Comparison of ENCODE assay signal across 21 cellular contexts in genomic region chr2:48048725-48049124, GRCh38.
"Had no signal": no experiment of that assay in that cellular context is flagged by ENCODE, and none has a peak within 500 bp of the region (broad histone marks: within the 10 kb centered on the region; RNA-seq: fewer than 3 reads in every experiment).

No MANE protein-coding gene starts in this region.

- H3K4me1 ChIP-seq: left ventricle myocardium inferior, sigmoid colon, tibial artery, uterus had no signal

- H3K27me3 Mint-ChIP-seq: brain had no signal

- H3K27me3 ChIP-seq: sigmoid colon, tibial artery, uterus had no signal

- H3K36me3 ChIP-seq: left ventricle myocardium inferior, sigmoid colon, tibial artery, uterus, WERI-Rb-1 had no signal

- H3K9me3 Mint-ChIP-seq: activated T-helper 2 cell treated with anti-CD3 and anti-CD28 coated beads, Interferon-gamma antibody, Interleukin-2, Interleukin-4, amounts not matched to agents 10 μg/mL and 5 μg/mL and 100 μg/mL, durations not matched to agents 14 hours and 24 hours and 36 hours had no signal

- H3K36me3 Mint-ChIP-seq: brain; naive thymus-derived CD4-positive, alpha-beta T cell had no signal

- H3K4me3 Mint-ChIP-seq: activated CD8-positive, alpha-beta T cell treated with anti-CD3 and anti-CD28 coated beads, Interleukin-2, amount 10 ng/mL, durations not matched to agents 7 days and 5 days; activated naive CD4-positive, alpha-beta T cell treated with anti-CD3 and anti-CD28 coated beads for 36 hours; activated T-cell treated with anti-CD3 and anti-CD28 coated beads, Interleukin-2, amount 50 U/mL, for 24 hours; naive thymus-derived CD4-positive, alpha-beta T cell had no signal

- H3K4me3 ChIP-seq: left ventricle myocardium inferior, sigmoid colon, tibial artery, uterus had no signal

- H3K27ac Mint-ChIP-seq: activated CD8-positive, alpha-beta T cell treated with anti-CD3 and anti-CD28 coated beads, Interleukin-2, amount 10 ng/mL, durations not matched to agents 7 days and 5 days; activated naive CD4-positive, alpha-beta T cell treated with anti-CD3 and anti-CD28 coated beads for 36 hours; activated T-cell treated with anti-CD3 and anti-CD28 coated beads, Interleukin-2, amount 50 U/mL, for 24 hours; activated T-helper 2 cell treated with anti-CD3 and anti-CD28 coated beads, Interferon-gamma antibody, Interleukin-2, Interleukin-4, amounts not matched to agents 10 μg/mL and 5 μg/mL and 100 μg/mL, durations not matched to agents 14 hours and 24 hours and 36 hours; naive thymus-derived CD4-positive, alpha-beta T cell had no signal

- H3K27ac ChIP-seq: left ventricle myocardium inferior, sigmoid colon, tibial artery, uterus, WERI-Rb-1 had no signal

- H3K9me3 ChIP-seq: left ventricle myocardium inferior, sigmoid colon, tibial artery, uterus had no signal

- H3K4me1 Mint-ChIP-seq: naive thymus-derived CD4-positive, alpha-beta T cell had no signal

- ATAC-seq: activated CD8-positive, alpha-beta T cell treated with anti-CD3 and anti-CD28 coated beads, Interleukin-2, amount 10 ng/mL, durations not matched to agents 7 days and 5 days; naive thymus-derived CD4-positive, alpha-beta T cell had no signal

- DNase-seq: activated CD4-positive, alpha-beta T cell treated with anti-CD3 and anti-CD28 coated beads for 4 hours; activated CD8-positive, alpha-beta T cell treated with anti-CD3 and anti-CD28 coated beads, Interleukin-2, amount 10 ng/mL, durations not matched to agents 7 days and 5 days; activated naive CD4-positive, alpha-beta T cell treated with anti-CD3 and anti-CD28 coated beads for 36 hours; activated T-cell treated with anti-CD3 and anti-CD28 coated beads, Interleukin-2, amount 50 U/mL, for 24 hours; caudate nucleus; head of caudate nucleus; left ventricle myocardium inferior; mammary epithelial cell; naive thymus-derived CD4-positive, alpha-beta T cell; occipital lobe; posterior cingulate gyrus; sigmoid colon; stimulated activated CD4-positive, alpha-beta T cell treated with anti-CD3 and anti-CD28 coated beads, Interleukin-4, amount 100 ng/mL, for 4 hours; stimulated activated naive CD4-positive, alpha-beta T cell; SW 1271; T-helper 2 cell; tibial artery; uterus; WERI-Rb-1 had no signal
